ENCODE assay signal across 8 cellular contexts in the genomic region with DNA sequence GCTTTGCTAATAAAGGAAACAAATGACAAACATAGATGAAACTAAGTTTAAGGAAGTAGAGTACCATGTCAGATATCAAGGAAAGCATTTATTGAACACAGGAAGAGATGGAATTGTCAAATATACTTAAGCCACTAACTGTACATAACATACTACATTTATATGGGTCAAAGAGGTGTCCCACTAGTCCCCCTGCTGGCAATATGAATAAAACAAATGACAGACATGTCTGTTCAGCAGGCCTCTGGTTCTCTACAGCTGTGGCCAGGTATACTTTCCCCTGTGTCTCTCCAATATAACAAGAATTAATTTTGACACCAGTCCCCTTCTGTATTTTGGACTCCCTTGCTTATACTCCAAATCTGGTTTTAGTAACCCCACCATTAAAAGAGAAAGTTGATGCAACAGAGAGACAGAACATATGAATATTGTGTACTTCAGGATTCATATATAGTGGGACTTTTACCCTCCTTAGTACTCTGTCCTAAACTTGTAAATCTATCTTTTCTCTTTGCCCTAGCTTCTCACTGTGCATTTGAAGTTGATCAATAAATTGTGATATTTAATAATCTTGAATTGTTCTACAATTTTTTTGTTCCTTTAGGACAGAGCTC. TPM values are rescaled to one million over a fixed set of nuclear protein-coding genes. Genes with fewer than 3 reads are reported as not detected.
DNase-seq lines count a peak whose midpoint lies in the region; ATAC-seq, FAIRE-seq and TF ChIP-seq lines count a peak whose summit lies in the region.

No MANE protein-coding gene starts in this region.

- TF ChIP-seq EP300 in sigmoid colon (IDR thresholded peaks at IDR 0.05) = no peak

- peak; percentile 37 for DNase-seq in DMS153 treated with DMSO at 0.1 percent for 48 hours (lab: John Stamatoyannopoulos, UW; ENCODE audit: unreplicated experiment)
- DNase-seq in H54 (ENCODE audit: insufficient read length, low spot score) = no peak
- DNase-seq in NCI-H526 treated with DMSO at 0.1 percent for 48 hours (lab: John Stamatoyannopoulos, UW) = peak; percentile 24
- DNase-seq in epithelial cell of proximal tubule (ENCODE audit: low read depth) = no peak
- no peak for DNase-seq in gastrocnemius medialis
- no peak for DNase-seq in ureter (ENCODE audit: low spot score)
- no peak for DNase-seq in sigmoid colon

- H3K27ac ChIP-seq in gastrocnemius medialis (peak overlapping the region in 1 of 4 donors; percentile 37), sigmoid colon (no peak overlapping the region)

- ATAC-seq in gastrocnemius medialis (peak in 1 of 2 donors; percentile 71), GM21737 (IDR thresholded peaks at IDR 0.05; ENCODE audit: unreplicated experiment) (no peak)

- H3K9me3 ChIP-seq in gastrocnemius medialis (no peaks in the 10 kb centered on the region), sigmoid colon (no peaks in the 10 kb centered on the region)

- intact Hi-C loops in gastrocnemius medialis (cut with DNase I; ENCODE audit: low total_unique reads) (loop anchor here (5.0 kb wide), 1 partner anchor 254 kb away; no protein-coding TSS in a partner anchor), sigmoid colon (cut with DNase I) (no loop called here)

- TF ChIP-seq POLR2A in H54 (IDR thresholded peaks at IDR 0.05; ENCODE audit: low read depth, low read length) (no peak), gastrocnemius medialis (IDR thresholded peaks at IDR 0.05) (no peak), sigmoid colon (IDR thresholded peaks at IDR 0.05) (no peak)

- H3K4me3 ChIP-seq in epithelial cell of proximal tubule (ENCODE audit: low read depth, low read length) = no peak overlapping the region
- H3K4me3 ChIP-seq in gastrocnemius medialis = no peak overlapping the region
- no peak overlapping the region for H3K4me3 ChIP-seq in sigmoid colon

- peaks cover 0 to 2% of the 10 kb centered on the region in 2 donors for H3K36me3 ChIP-seq in gastrocnemius medialis
- H3K36me3 ChIP-seq in sigmoid colon = no peaks in the 10 kb centered on the region

- H3K4me1 ChIP-seq in gastrocnemius medialis (peaks cover 8 to 15% of the 10 kb centered on the region in 2 donors), sigmoid colon (no peaks in the 10 kb centered on the region)

- in situ Hi-C loops in gastrocnemius medialis (cut with MboI; ENCODE audit: low sequenced_read_pairs in 4 of 4) = loop anchor here in 1 of 4 donors (25.0 kb wide), 1 partner anchor 581 kb away; no protein-coding TSS in a partner anchor

- peak; percentile 84 for FAIRE-seq in H54 (lab: Jason Lieb, UNC)

- H3K27me3 ChIP-seq in gastrocnemius medialis = no peaks in the 10 kb centered on the region
- no peaks in the 10 kb centered on the region for H3K27me3 ChIP-seq in sigmoid colon

- TF ChIP-seq CTCF in epithelial cell of proximal tubule (conservative IDR thresholded peaks at IDR 0.05; ENCODE audit: low read depth, low read length) (peak; percentile 72), gastrocnemius medialis (IDR thresholded peaks at IDR 0.05 in 4 of 5, conservative IDR thresholded peaks at IDR 0.05 in 1 of 5) (peak in 4 of 5 experiments; percentile 19 to 51 (median 34)), sigmoid colon (IDR thresholded peaks at IDR 0.05) (no peak)

RNA-seq across cellular contexts. Expression of a gene that starts 42.9 kb away (rescaled TPM):
- total RNA-seq in epithelial cell of proximal tubule = not detected in 2 replicates
- total RNA-seq in gastrocnemius medialis = 100 to 1,000 TPM; 210 to 375 (median 311) TPM
- 25.7 TPM for total RNA-seq in ureter
- total RNA-seq in sigmoid colon = 100 to 1,000 TPM in 2 of 4 donors, 10 to 100 TPM in 2; 35.6 to 114 (median 82.4) TPM
- polyA plus RNA-seq in sigmoid colon = 100 to 1,000 TPM in 1 of 3 donors, 10 to 100 TPM in 2; 21.6 to 126 (median 30.0) TPM

Comparison
In these comparisons a context has a peak if more than half of its experiments do, and no peak if none do; other contexts are left out.
1. DNase-seq: peak in DMS153 treated with DMSO at 0.1 percent for 48 hours (single experiment) and NCI-H526 treated with DMSO at 0.1 percent for 48 hours (single experiment); none in H54 (single experiment), epithelial cell of proximal tubule (single experiment), gastrocnemius medialis (0 of 2), ureter (single experiment) and sigmoid colon (single experiment).
2. CTCF ChIP-seq: peak in epithelial cell of proximal tubule (single experiment) and gastrocnemius medialis (4 of 5); none in sigmoid colon (0 of 4).
3. RNA of a gene that starts 42.9 kb away (total RNA-seq): 210 to 375 TPM in gastrocnemius medialis, 35.6 to 114 TPM in sigmoid colon and 25.7 TPM in ureter (single experiment); not detected in epithelial cell of proximal tubule; every median in the first group is over 10 times any median in the second.